ENCODE assay signal across 1 cellular context in genomic region chr14:23537351-23538048, GRCh38.
A peak's percentile ranks its signal among the peaks of the same experiment; 100 is the strongest.
TF ChIP-seq lines count a peak whose summit lies in the region.

No MANE protein-coding gene starts in this region.

TF ChIP-seq in H1, 55 proteins besides CTCF, POLR2A, EP300 and RAD21:
- TF ChIP-seq TCF12 (IDR thresholded peaks at IDR 0.05; ENCODE audit: low read depth, low read length) (peak; percentile 69; the same call in 1 of the 2 replicates), SAP30 (IDR thresholded peaks at IDR 0.05; ENCODE audit: insufficient read depth, insufficient replicate concordance, low read length) (peak; percentile 84), BCL11A (IDR thresholded peaks at IDR 0.05; ENCODE audit: low read depth in 2 of 2, low read length in 2 of 2) (no peak), ATF2 (IDR thresholded peaks at IDR 0.05; ENCODE audit: low read length) (peak; percentile 38; the same call in 1 of the 2 replicates), SRF (IDR thresholded peaks at IDR 0.05; ENCODE audit: low read depth, low read length) (no peak), RBBP5 (IDR thresholded peaks at IDR 0.05; ENCODE audit: borderline replicate concordance, low read depth, low read length) (peak; percentile 76; the same call in 1 of the 2 replicates), SP2 (IDR thresholded peaks at IDR 0.05; ENCODE audit: low read length) (no peak), SP1 (IDR thresholded peaks at IDR 0.05; ENCODE audit: low read depth, low read length) (peak; percentile 67; the same call in 1 of the 2 replicates), MAFK (IDR thresholded peaks at IDR 0.05; ENCODE audit: low read depth, low read length) (peak; percentile 63), SP4 (IDR thresholded peaks at IDR 0.05; ENCODE audit: low read length) (0 out of 2 replicates have a peak, but pooled peaks have one; percentile 51), CBX8 (IDR thresholded peaks at IDR 0.05; ENCODE audit: borderline replicate concordance, low read depth, low read length) (no peak), TAF1 (IDR thresholded peaks at IDR 0.05; ENCODE audit: low read depth, low read length) (peak; percentile 60), TEAD4 (IDR thresholded peaks at IDR 0.05; ENCODE audit: low read depth, low read length) (peak; percentile 58), TBP (IDR thresholded peaks at IDR 0.05; ENCODE audit: low read depth, low read length) (peak; percentile 76), GTF2F1 (IDR thresholded peaks at IDR 0.05; ENCODE audit: borderline replicate concordance, low read depth, low read length) (no peak), CREB1 (IDR thresholded peaks at IDR 0.05) (0 out of 2 replicates have a peak, but pooled peaks have one; percentile 23), JUN (IDR thresholded peaks at IDR 0.05; ENCODE audit: low read depth, low read length) (no peak), EGR1 (IDR thresholded peaks at IDR 0.05; ENCODE audit: borderline replicate concordance, low read depth, low read length) (peak; percentile 25; the same call in 1 of the 2 replicates), MAX (IDR thresholded peaks at IDR 0.05) (no peak; the same call in 1 of the 2 replicates), POLR2AphosphoS5 (IDR thresholded peaks at IDR 0.05; ENCODE audit: low read depth, low read length) (peak; percentile 95), GABPA (IDR thresholded peaks at IDR 0.05; ENCODE audit: borderline replicate concordance, insufficient read depth, low read length) (no peak), HDAC2 (IDR thresholded peaks at IDR 0.05; ENCODE audit: borderline replicate concordance in 1 of 2, low read depth in 2 of 2, low read length in 2 of 2) (peak in 1 of 2 experiments; percentile 81; a peak in 1 of 4 replicates), TAF7 (optimal IDR thresholded peaks at IDR 0.05; ENCODE audit: borderline replicate concordance, low read depth, low read length) (peak; percentile 40), SIN3A (conservative IDR thresholded peaks at IDR 0.05 in 1 of 2, IDR thresholded peaks at IDR 0.05 in 1 of 2; ENCODE audit: low read depth in 1 of 2, low read length in 2 of 2) (peak in 1 of 2 experiments; percentile 77; a peak in 2 of 4 replicates), NANOG (IDR thresholded peaks at IDR 0.05; ENCODE audit: insufficient read depth, low read depth, low read length, poor library complexity, severe bottlenecking) (peak; percentile 77), RFX5 (IDR thresholded peaks at IDR 0.05; ENCODE audit: borderline replicate concordance, low read depth, low read length) (no peak), CTBP2 (IDR thresholded peaks at IDR 0.05; ENCODE audit: borderline replicate concordance, insufficient read depth, insufficient read length, low read length) (peak; percentile 74), YY1 (IDR thresholded peaks at IDR 0.05; ENCODE audit: low read depth, low read length) (peak; percentile 49; the same call in 1 of the 2 replicates)
- TF ChIP-seq, protein P1, sequence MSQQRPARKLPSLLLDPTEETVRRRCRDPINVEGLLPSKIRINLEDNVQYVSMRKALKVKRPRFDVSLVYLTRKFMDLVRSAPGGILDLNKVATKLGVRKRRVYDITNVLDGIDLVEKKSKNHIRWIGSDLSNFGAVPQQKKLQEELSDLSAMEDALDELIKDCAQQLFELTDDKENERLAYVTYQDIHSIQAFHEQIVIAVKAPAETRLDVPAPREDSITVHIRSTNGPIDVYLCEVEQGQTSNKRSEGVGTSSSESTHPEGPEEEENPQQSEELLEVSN (IDR thresholded peaks at IDR 0.05) = no peak
- TF ChIP-seq, protein P2, sequence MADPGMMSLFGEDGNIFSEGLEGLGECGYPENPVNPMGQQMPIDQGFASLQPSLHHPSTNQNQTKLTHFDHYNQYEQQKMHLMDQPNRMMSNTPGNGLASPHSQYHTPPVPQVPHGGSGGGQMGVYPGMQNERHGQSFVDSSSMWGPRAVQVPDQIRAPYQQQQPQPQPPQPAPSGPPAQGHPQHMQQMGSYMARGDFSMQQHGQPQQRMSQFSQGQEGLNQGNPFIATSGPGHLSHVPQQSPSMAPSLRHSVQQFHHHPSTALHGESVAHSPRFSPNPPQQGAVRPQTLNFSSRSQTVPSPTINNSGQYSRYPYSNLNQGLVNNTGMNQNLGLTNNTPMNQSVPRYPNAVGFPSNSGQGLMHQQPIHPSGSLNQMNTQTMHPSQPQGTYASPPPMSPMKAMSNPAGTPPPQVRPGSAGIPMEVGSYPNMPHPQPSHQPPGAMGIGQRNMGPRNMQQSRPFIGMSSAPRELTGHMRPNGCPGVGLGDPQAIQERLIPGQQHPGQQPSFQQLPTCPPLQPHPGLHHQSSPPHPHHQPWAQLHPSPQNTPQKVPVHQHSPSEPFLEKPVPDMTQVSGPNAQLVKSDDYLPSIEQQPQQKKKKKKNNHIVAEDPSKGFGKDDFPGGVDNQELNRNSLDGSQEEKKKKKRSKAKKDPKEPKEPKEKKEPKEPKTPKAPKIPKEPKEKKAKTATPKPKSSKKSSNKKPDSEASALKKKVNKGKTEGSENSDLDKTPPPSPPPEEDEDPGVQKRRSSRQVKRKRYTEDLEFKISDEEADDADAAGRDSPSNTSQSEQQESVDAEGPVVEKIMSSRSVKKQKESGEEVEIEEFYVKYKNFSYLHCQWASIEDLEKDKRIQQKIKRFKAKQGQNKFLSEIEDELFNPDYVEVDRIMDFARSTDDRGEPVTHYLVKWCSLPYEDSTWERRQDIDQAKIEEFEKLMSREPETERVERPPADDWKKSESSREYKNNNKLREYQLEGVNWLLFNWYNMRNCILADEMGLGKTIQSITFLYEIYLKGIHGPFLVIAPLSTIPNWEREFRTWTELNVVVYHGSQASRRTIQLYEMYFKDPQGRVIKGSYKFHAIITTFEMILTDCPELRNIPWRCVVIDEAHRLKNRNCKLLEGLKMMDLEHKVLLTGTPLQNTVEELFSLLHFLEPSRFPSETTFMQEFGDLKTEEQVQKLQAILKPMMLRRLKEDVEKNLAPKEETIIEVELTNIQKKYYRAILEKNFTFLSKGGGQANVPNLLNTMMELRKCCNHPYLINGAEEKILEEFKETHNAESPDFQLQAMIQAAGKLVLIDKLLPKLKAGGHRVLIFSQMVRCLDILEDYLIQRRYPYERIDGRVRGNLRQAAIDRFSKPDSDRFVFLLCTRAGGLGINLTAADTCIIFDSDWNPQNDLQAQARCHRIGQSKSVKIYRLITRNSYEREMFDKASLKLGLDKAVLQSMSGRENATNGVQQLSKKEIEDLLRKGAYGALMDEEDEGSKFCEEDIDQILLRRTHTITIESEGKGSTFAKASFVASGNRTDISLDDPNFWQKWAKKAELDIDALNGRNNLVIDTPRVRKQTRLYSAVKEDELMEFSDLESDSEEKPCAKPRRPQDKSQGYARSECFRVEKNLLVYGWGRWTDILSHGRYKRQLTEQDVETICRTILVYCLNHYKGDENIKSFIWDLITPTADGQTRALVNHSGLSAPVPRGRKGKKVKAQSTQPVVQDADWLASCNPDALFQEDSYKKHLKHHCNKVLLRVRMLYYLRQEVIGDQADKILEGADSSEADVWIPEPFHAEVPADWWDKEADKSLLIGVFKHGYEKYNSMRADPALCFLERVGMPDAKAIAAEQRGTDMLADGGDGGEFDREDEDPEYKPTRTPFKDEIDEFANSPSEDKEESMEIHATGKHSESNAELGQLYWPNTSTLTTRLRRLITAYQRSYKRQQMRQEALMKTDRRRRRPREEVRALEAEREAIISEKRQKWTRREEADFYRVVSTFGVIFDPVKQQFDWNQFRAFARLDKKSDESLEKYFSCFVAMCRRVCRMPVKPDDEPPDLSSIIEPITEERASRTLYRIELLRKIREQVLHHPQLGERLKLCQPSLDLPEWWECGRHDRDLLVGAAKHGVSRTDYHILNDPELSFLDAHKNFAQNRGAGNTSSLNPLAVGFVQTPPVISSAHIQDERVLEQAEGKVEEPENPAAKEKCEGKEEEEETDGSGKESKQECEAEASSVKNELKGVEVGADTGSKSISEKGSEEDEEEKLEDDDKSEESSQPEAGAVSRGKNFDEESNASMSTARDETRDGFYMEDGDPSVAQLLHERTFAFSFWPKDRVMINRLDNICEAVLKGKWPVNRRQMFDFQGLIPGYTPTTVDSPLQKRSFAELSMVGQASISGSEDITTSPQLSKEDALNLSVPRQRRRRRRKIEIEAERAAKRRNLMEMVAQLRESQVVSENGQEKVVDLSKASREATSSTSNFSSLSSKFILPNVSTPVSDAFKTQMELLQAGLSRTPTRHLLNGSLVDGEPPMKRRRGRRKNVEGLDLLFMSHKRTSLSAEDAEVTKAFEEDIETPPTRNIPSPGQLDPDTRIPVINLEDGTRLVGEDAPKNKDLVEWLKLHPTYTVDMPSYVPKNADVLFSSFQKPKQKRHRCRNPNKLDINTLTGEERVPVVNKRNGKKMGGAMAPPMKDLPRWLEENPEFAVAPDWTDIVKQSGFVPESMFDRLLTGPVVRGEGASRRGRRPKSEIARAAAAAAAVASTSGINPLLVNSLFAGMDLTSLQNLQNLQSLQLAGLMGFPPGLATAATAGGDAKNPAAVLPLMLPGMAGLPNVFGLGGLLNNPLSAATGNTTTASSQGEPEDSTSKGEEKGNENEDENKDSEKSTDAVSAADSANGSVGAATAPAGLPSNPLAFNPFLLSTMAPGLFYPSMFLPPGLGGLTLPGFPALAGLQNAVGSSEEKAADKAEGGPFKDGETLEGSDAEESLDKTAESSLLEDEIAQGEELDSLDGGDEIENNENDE (IDR thresholded peaks at IDR 0.05; ENCODE audit: insufficient replicate concordance, low read length) = no peak
- TF ChIP-seq, protein P3, sequence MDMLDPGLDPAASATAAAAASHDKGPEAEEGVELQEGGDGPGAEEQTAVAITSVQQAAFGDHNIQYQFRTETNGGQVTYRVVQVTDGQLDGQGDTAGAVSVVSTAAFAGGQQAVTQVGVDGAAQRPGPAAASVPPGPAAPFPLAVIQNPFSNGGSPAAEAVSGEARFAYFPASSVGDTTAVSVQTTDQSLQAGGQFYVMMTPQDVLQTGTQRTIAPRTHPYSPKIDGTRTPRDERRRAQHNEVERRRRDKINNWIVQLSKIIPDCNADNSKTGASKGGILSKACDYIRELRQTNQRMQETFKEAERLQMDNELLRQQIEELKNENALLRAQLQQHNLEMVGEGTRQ (IDR thresholded peaks at IDR 0.05; ENCODE audit: low read length) = no peak
